ENCODE assay signal across 8 cellular contexts in the genomic region with DNA sequence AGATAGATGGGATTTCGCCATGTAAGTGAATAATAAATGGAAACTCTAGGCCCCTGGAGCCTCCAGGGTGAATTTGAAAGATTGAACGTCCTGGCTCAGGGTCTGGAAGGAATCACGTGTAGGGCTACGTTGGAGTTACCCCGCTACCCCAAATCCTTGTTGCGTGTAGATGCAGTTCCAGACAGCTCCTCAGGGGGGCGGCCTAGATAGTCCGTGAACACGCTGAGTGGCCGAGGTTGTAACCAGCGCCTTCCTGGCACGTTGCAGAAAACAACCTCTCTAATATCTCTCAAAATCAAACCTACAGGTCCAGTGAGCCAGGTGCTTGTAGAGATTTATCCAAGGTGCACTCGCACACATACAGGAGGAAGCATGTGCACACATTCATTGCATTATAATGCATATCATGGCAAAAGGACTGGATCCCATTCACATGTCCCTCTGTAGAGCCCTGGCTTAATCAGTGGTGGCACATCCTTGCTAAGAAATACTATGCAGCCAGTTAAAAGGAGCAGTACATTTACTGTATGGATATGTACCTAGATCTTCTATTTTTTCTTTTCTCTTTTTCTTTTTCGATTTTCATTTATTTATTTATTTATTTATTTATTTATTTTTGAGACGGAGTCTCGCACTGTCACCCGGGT. TPM values are rescaled to one million over a fixed set of nuclear protein-coding genes. Genes with fewer than 3 reads are reported as not detected.
A peak's percentile ranks its signal among the peaks of the same experiment; 100 is the strongest.
DNase-seq lines count a peak whose midpoint lies in the region; ATAC-seq, FAIRE-seq and TF ChIP-seq lines count a peak whose summit lies in the region.

No MANE protein-coding gene starts in this region.

- POLR2A ChIA-PET in activated CD4-positive, alpha-beta memory T cell treated with anti-CD3 and anti-CD28 coated beads, Interleukin-2, amount 10 ng/mL, durations not matched to agents 7 days and 5 days (lab: Charles Lee): interaction anchor here (1.5 to 1.9 kb wide), 3 partner anchors 12 to 147 kb away, joined by 5 to 6 read pairs (median 5); partner anchors contain the start of gene S1PR5
- POLR2A ChIA-PET in H1 (lab: Charles Lee; ENCODE audit: partially characterized antibody): interaction anchor here (0.6 kb wide), 1 partner anchor 17 kb away, joined by 3 read pairs; no protein-coding TSS in a partner anchor

- H3K56ac ChIP-seq in H1 (replicated peaks; ENCODE audit: insufficient read length, low read depth, low read length): no peak overlapping the region

- H3K36me3 Mint-ChIP-seq in activated CD4-positive, alpha-beta memory T cell treated with anti-CD3 and anti-CD28 coated beads, Interleukin-2, amount 10 ng/mL, durations not matched to agents 7 days and 5 days (ENCODE audit: low read depth): peaks cover 7% of the 10 kb centered on the region

- H3K23ac ChIP-seq in H1 (ENCODE audit: insufficient read length): no peak overlapping the region

- CTCF ChIA-PET in activated CD4-positive, alpha-beta memory T cell treated with anti-CD3 and anti-CD28 coated beads, Interleukin-2, amount 10 ng/mL, durations not matched to agents 7 days and 5 days (lab: Charles Lee): interaction anchor here (0.5 to 2.2 kb wide), 10 partner anchors 13 to 194 kb away, joined by 3 to 5 read pairs (median 3); no protein-coding TSS in a partner anchor
- CTCF ChIA-PET in H1 (lab: Charles Lee; ENCODE audit: partially characterized antibody): interaction anchor here (0.7 to 5.8 kb wide), 11 partner anchors 9 to 238 kb away, joined by 3 to 46 read pairs (median 3); partner anchors contain the start of gene S1PR5

- H3K4me1 Mint-ChIP-seq in activated CD4-positive, alpha-beta memory T cell treated with anti-CD3 and anti-CD28 coated beads, Interleukin-2, amount 10 ng/mL, durations not matched to agents 7 days and 5 days: peaks cover 37% of the 10 kb centered on the region

- H3K36me3 ChIP-seq in H1 (ENCODE audit: control insufficient read depth in 2 of 4, insufficient read depth in 4 of 4, low read length in 3 of 4): no peaks in the 10 kb centered on the region

- no peak overlapping the region for H3K27ac Mint-ChIP-seq in activated CD4-positive, alpha-beta memory T cell treated with anti-CD3 and anti-CD28 coated beads, Interleukin-2, amount 10 ng/mL, durations not matched to agents 7 days and 5 days

- no peaks in the 10 kb centered on the region for H3K9me3 ChIP-seq in H1 (ENCODE audit: insufficient read depth in 2 of 2, low read depth in 1 of 2, low read length in 1 of 2)

- H3K18ac ChIP-seq in H1 (ENCODE audit: extremely low read depth, low read length): no peak overlapping the region

- H3K23me2 ChIP-seq in H1 (ENCODE audit: low read depth, low read length): peaks cover 10% of the 10 kb centered on the region; the same call in 1 of the 2 replicates

- H2BK120ac ChIP-seq in H1 (replicated peaks; ENCODE audit: low read depth, low read length): no peak overlapping the region

- H3K4me3 ChIP-seq in GM12875 (ENCODE audit: low read depth, low read length): no peak overlapping the region
- no peak overlapping the region for H3K4me3 ChIP-seq in H1 (ENCODE audit: extremely low read depth in 1 of 4, insufficient read depth in 2 of 4, low read depth in 3 of 4, low read length in 4 of 4)

- peak; percentile 52 to 61 for TF ChIP-seq RAD21 in H1 (IDR thresholded peaks at IDR 0.05 in 1 of 2, conservative IDR thresholded peaks at IDR 0.05 in 1 of 2; ENCODE audit: low read depth in 2 of 2, low read length in 2 of 2)

- no peak overlapping the region for H3K14ac ChIP-seq in H1 (ENCODE audit: insufficient read length)

- no peak overlapping the region for H3K4ac ChIP-seq in H1 (replicated peaks; ENCODE audit: insufficient read length, low read depth, low read length)

- no peak overlapping the region for H3K27ac ChIP-seq in H1 (ENCODE audit: low read depth, low read length)

- ATAC-seq in GM21390 (IDR thresholded peaks at IDR 0.05; ENCODE audit: unreplicated experiment): no peak

- H3K27me3 Mint-ChIP-seq in activated CD4-positive, alpha-beta memory T cell treated with anti-CD3 and anti-CD28 coated beads, Interleukin-2, amount 10 ng/mL, durations not matched to agents 7 days and 5 days: no peaks in the 10 kb centered on the region

- H3K27me3 ChIP-seq in H1 (replicated peaks in 1 of 4; ENCODE audit: control insufficient read depth in 3 of 4, extremely low read depth in 1 of 4, insufficient read depth in 3 of 4, low read length in 3 of 4): no peaks in the 10 kb centered on the region

- no peak overlapping the region; a peak in 1 of 4 replicates for H3K4me2 ChIP-seq in H1 (ENCODE audit: insufficient read depth in 1 of 2, low read depth in 2 of 2, low read length in 2 of 2)

- H3K9ac ChIP-seq in H1 (replicated peaks in 1 of 4; ENCODE audit: extremely low read depth in 1 of 4, low read depth in 3 of 4, low read length in 3 of 4): no peak overlapping the region

- peak; percentile 82 for TF ChIP-seq CTCF in GM12875 (IDR thresholded peaks at IDR 0.05; ENCODE audit: borderline replicate concordance, insufficient read depth, low read depth, low read length)
- TF ChIP-seq CTCF in H1 (IDR thresholded peaks at IDR 0.05; ENCODE audit: control extremely low read depth in 1 of 3, insufficient read depth in 1 of 3, low read depth in 1 of 3, low read length in 3 of 3): peak; percentile 83 to 88 (median 86)

- peaks cover 0 to 17% of the 10 kb centered on the region in 2 experiments; a peak in 2 of 4 replicates for H3K79me2 ChIP-seq in H1 (ENCODE audit: control insufficient read depth in 1 of 2, insufficient read depth in 2 of 2, low read length in 2 of 2)

- H3K9me3 Mint-ChIP-seq in activated CD4-positive, alpha-beta memory T cell treated with anti-CD3 and anti-CD28 coated beads, Interleukin-2, amount 10 ng/mL, durations not matched to agents 7 days and 5 days: no peaks in the 10 kb centered on the region

- H4K91ac ChIP-seq in H1 (replicated peaks; ENCODE audit: insufficient read length, low read length): no peak overlapping the region

- no peak overlapping the region for H2BK12ac ChIP-seq in H1 (ENCODE audit: low read depth, low read length)

- no peak overlapping the region for H2BK5ac ChIP-seq in H1 (ENCODE audit: low read depth, low read length)

- peak; percentile 82 for DNase-seq in NCI-H69 (lab: John Stamatoyannopoulos, UW)
- DNase-seq in activated CD4-positive, alpha-beta memory T cell treated with anti-CD3 and anti-CD28 coated beads, Interleukin-2, amount 10 ng/mL, durations not matched to agents 7 days and 5 days: peak; percentile 87
- peak in 1 of 2 experiments; percentile 95 for DNase-seq in H1 (ENCODE audit: low read depth in 1 of 2, low spot score in 2 of 2)
- DNase-seq in myocyte (ENCODE audit: low read depth): peak; percentile 36
- peak; percentile 79 for DNase-seq in stimulated activated CD8-positive, alpha-beta memory T cell treated with anti-CD3 and anti-CD28 coated beads, Interleukin-7, amount 100 ng/mL, for 24 hours (ENCODE audit: low read depth)
- no peak for DNase-seq in amniotic stem cell (lab: John Stamatoyannopoulos, UW)

- peaks cover 0 to 14% (median 10%) of the 10 kb centered on the region in 4 experiments; a peak in 5 of 7 replicates for H3K4me1 ChIP-seq in H1 (replicated peaks in 1 of 4; ENCODE audit: control insufficient read depth in 3 of 4, insufficient read depth in 4 of 4, low read length in 3 of 4)

- H2BK15ac ChIP-seq in H1 (ENCODE audit: low read length): no peak overlapping the region

- H3K4me3 Mint-ChIP-seq in activated CD4-positive, alpha-beta memory T cell treated with anti-CD3 and anti-CD28 coated beads, Interleukin-2, amount 10 ng/mL, durations not matched to agents 7 days and 5 days: peak overlapping the region; percentile 25

- no peak overlapping the region for H2AFZ ChIP-seq in H1 (ENCODE audit: low read length)

- peak; percentile 93 for FAIRE-seq in H1 (lab: Jason Lieb, UNC)

- peaks cover 0 to 2% of the 10 kb centered on the region in 2 experiments for H4K20me1 ChIP-seq in H1 (replicated peaks in 1 of 2; ENCODE audit: control insufficient read depth in 1 of 2, insufficient read depth in 2 of 2, low read length in 2 of 2)

- H3K79me1 ChIP-seq in H1 (ENCODE audit: low read depth, low read length): peaks cover 3% of the 10 kb centered on the region; the same call in 1 of the 2 replicates

- no peak overlapping the region for H2BK20ac ChIP-seq in H1 (ENCODE audit: low read length)

- TF ChIP-seq POLR2A in H1 (IDR thresholded peaks at IDR 0.05; ENCODE audit: control extremely low read depth in 1 of 2, low read depth in 2 of 2, low read length in 2 of 2): no peak

- no peak overlapping the region for H4K5ac ChIP-seq in H1 (ENCODE audit: insufficient read length, low read depth, low read length)

- TF ChIP-seq EP300 in H1 (IDR thresholded peaks at IDR 0.05; ENCODE audit: borderline replicate concordance in 1 of 2, low read depth in 2 of 2, low read length in 2 of 2): no peak

- H2AK5ac ChIP-seq in H1 (ENCODE audit: low read depth, low read length): no peak overlapping the region

- WGBS in H1 (ENCODE audit: extremely low coverage in 1 of 2, insufficient coverage in 1 of 2, insufficient read length in 1 of 2, insufficient replicate concordance in 2 of 2, low coverage in 1 of 2, low lambda C conversion rate in 2 of 2, missing lambda C conversion rate in 1 of 2), 2 experiments: 23% methylated on average over 17 of the region's 17 CpGs; no CpG with 5 or more reads in 1 of the 2 experiments

- no peak overlapping the region for H4K8ac ChIP-seq in H1 (ENCODE audit: extremely low read depth, insufficient read depth, low read length)

RNA-seq across cellular contexts. Expression of gene KEAP1, which starts 2.5 kb away (rescaled TPM):
- total RNA-seq in activated CD4-positive, alpha-beta memory T cell treated with anti-CD3 and anti-CD28 coated beads, Interleukin-2, amount 10 ng/mL, durations not matched to agents 7 days and 5 days: 100 to 1,000 TPM in 1 of 2 experiments, 10 to 100 TPM in 1; 97.1 to 103 TPM
- 80.6 and 82.0 TPM in 2 replicates for total RNA-seq in H1 (2021; fragmentation: NEBNext Ultra II Directional; extraction: Animal tissue kit (Norgen Biotek cat#: 25700))
- 106 and 117 TPM in 2 replicates for polyA plus RNA-seq in H1 (2011; rRNA removed)
- polyA plus RNA-seq in H1 (2011; cell fraction: cytosol; rRNA removed): 81.3 TPM
- 97.7 TPM for polyA plus RNA-seq in H1 (2011; cell fraction: nucleus; rRNA removed)
- polyA plus RNA-seq in H1 (2012, experiment 1 of 2): 81.4 to 108 TPM (median 98.2 TPM) in 4 replicates
- 70.3 TPM for polyA plus RNA-seq in H1 (2012, experiment 2 of 2)
- 39.6 TPM for polyA plus RNA-seq in H1 (2013, experiment 1 of 2)
- polyA plus RNA-seq in H1 (2013, experiment 2 of 2): 36.8 TPM
- 139 and 176 TPM in 2 replicates for polyA minus RNA-seq in H1 (2011; rRNA and poly(A)+ RNA removed)
- 86.8 TPM for polyA minus RNA-seq in H1 (2011; cell fraction: cytosol; rRNA and poly(A)+ RNA removed)
- polyA minus RNA-seq in H1 (2011; cell fraction: nucleus; rRNA and poly(A)+ RNA removed): 53.1 TPM
- total RNA-seq in myocyte: 80.2 and 102 TPM in 2 replicates
- polyA plus RNA-seq in myocyte (2012): 86.3 TPM

RNA-seq across cellular contexts. Expression of gene S1PR5, which starts 11.5 kb away (rescaled TPM):
- total RNA-seq in activated CD4-positive, alpha-beta memory T cell treated with anti-CD3 and anti-CD28 coated beads, Interleukin-2, amount 10 ng/mL, durations not matched to agents 7 days and 5 days: under 1 TPM; 0.63 to 0.68 TPM
- 8.6 and 8.7 TPM in 2 replicates for total RNA-seq in H1 (2021; fragmentation: NEBNext Ultra II Directional; extraction: Animal tissue kit (Norgen Biotek cat#: 25700))
- polyA plus RNA-seq in H1 (2011; rRNA removed): 2.4 and 3.6 TPM in 2 replicates
- polyA plus RNA-seq in H1 (2011; cell fraction: cytosol; rRNA removed): 2.7 TPM
- polyA plus RNA-seq in H1 (2011; cell fraction: nucleus; rRNA removed): 2.3 TPM
- 2.7 to 3.3 TPM (median 2.9 TPM) in 4 replicates for polyA plus RNA-seq in H1 (2012, experiment 1 of 2)
- polyA plus RNA-seq in H1 (2012, experiment 2 of 2): 2.2 TPM
- polyA plus RNA-seq in H1 (2013, experiment 1 of 2): 14.0 TPM
- 16.1 TPM for polyA plus RNA-seq in H1 (2013, experiment 2 of 2)
- 0.46 and 0.63 TPM in 2 replicates for polyA minus RNA-seq in H1 (2011; rRNA and poly(A)+ RNA removed)
- polyA minus RNA-seq in H1 (2011; cell fraction: cytosol; rRNA and poly(A)+ RNA removed): 1.8 TPM
- polyA minus RNA-seq in H1 (2011; cell fraction: nucleus; rRNA and poly(A)+ RNA removed): 2.0 TPM
- 0.21 and 1.1 TPM in 2 replicates for total RNA-seq in myocyte
- 0.09 TPM for polyA plus RNA-seq in myocyte (2012)

RNA-seq across cellular contexts. Expression of gene ATG4D, which starts 38.0 kb away (rescaled TPM):
- 10 to 100 TPM; 38.1 to 39.2 TPM for total RNA-seq in activated CD4-positive, alpha-beta memory T cell treated with anti-CD3 and anti-CD28 coated beads, Interleukin-2, amount 10 ng/mL, durations not matched to agents 7 days and 5 days
- total RNA-seq in H1 (2021; fragmentation: NEBNext Ultra II Directional; extraction: Animal tissue kit (Norgen Biotek cat#: 25700)): 43.7 and 51.4 TPM in 2 replicates
- 39.6 and 68.7 TPM in 2 replicates for polyA plus RNA-seq in H1 (2011; rRNA removed)
- polyA plus RNA-seq in H1 (2011; cell fraction: cytosol; rRNA removed): 38.0 TPM
- polyA plus RNA-seq in H1 (2011; cell fraction: nucleus; rRNA removed): 60.1 TPM
- polyA plus RNA-seq in H1 (2012, experiment 1 of 2): 43.5 to 57.9 TPM (median 44.9 TPM) in 4 replicates
- polyA plus RNA-seq in H1 (2012, experiment 2 of 2): 64.1 TPM
- polyA plus RNA-seq in H1 (2013, experiment 1 of 2): 33.0 TPM
- 29.6 TPM for polyA plus RNA-seq in H1 (2013, experiment 2 of 2)
- polyA minus RNA-seq in H1 (2011; rRNA and poly(A)+ RNA removed): 19.1 and 31.9 TPM in 2 replicates
- 38.1 TPM for polyA minus RNA-seq in H1 (2011; cell fraction: cytosol; rRNA and poly(A)+ RNA removed)
- polyA minus RNA-seq in H1 (2011; cell fraction: nucleus; rRNA and poly(A)+ RNA removed): 26.4 TPM
- total RNA-seq in myocyte: 36.8 and 52.8 TPM in 2 replicates
- polyA plus RNA-seq in myocyte (2012): 33.2 TPM
